Comparison of ENCODE assay signal across 14 cellular contexts in genomic region chr18:35347991-35348390, GRCh38.
A peak's percentile ranks its signal among the peaks of the same experiment; 100 is the strongest.
DNase-seq lines count a peak whose midpoint lies in the region; TF ChIP-seq lines count a peak whose summit lies in the region.
"Had no signal": no experiment of that assay in that cellular context is flagged by ENCODE, and none has a peak within 500 bp of the region (broad histone marks: within the 10 kb centered on the region; RNA-seq: fewer than 3 reads in every experiment).

No MANE protein-coding gene starts in this region.

- peak; percentile 91 for DNase-seq in AG09319 (ENCODE audit: extremely low read depth, low read depth)
- DNase-seq in NCI-H1092 (lab: John Stamatoyannopoulos, UW), result peak; percentile 7
- peak; percentile 63 for DNase-seq in fibroblast of gingiva (ENCODE audit: low read depth)
- no peak for DNase-seq in NCI-H1417 treated with DMSO at 0.1 percent for 48 hours (lab: John Stamatoyannopoulos, UW)
- no peak for DNase-seq in OCI-M1 (lab: John Stamatoyannopoulos, UW)
- DNase-seq in T-helper 9 cell, result no peak
- DNase-seq: 8988T; Calu3; CD4-positive, CD25-positive, alpha-beta regulatory T cell; DMS 273 treated with DMSO at 0.1 percent for 48 hours; DND-41; GDM1 had no signal

- TF ChIP-seq CTCF in AG09319 (IDR thresholded peaks at IDR 0.05; ENCODE audit: low read depth, low read length), result no peak
- TF ChIP-seq CTCF in VCaP (conservative IDR thresholded peaks at IDR 0.05), result no peak

- H3K27ac ChIP-seq in VCaP, result peak overlapping the region; percentile 100; the same call in 1 of the 2 replicates
- H3K27ac ChIP-seq: BLaER1 treated with 17β-estradiol and CSF1 and Interleukin-3, amounts not matched to agents 10 nM and 100 nM had no signal

Comparison
In these comparisons a context has a peak if more than half of its experiments do, and no peak if none do; other contexts are left out.
1. DNase-seq: peak in AG09319 (single experiment), NCI-H1092 (single experiment) and fibroblast of gingiva (single experiment); none in NCI-H1417 treated with DMSO at 0.1 percent for 48 hours (single experiment), OCI-M1 (single experiment) and T-helper 9 cell (single experiment).